In genomic region chr19:5687360-5688198, GRCh38 we compare ENCODE assay signal across 8 cellular contexts.
A peak's percentile ranks its signal among the peaks of the same experiment; 100 is the strongest.
DNase-seq lines count a peak whose midpoint lies in the region; ATAC-seq and TF ChIP-seq lines count a peak whose summit lies in the region.

No MANE protein-coding gene starts in this region.

- H3K9me3 ChIP-seq in SU-DHL-6 (ENCODE audit: insufficient read depth, low read length): no peaks in the 10 kb centered on the region

- no peaks in the 10 kb centered on the region; the same call in 1 of the 2 replicates for H3K36me3 ChIP-seq in SU-DHL-6 (ENCODE audit: low read length)

- H2AFZ ChIP-seq in SU-DHL-6 (ENCODE audit: low read depth, low read length, severe bottlenecking): no peak overlapping the region

- no peaks in the 10 kb centered on the region for H3K9me2 ChIP-seq in SU-DHL-6 (replicated peaks; ENCODE audit: insufficient read depth, low read length)

- ATAC-seq in HG03280 (IDR thresholded peaks at IDR 0.05; ENCODE audit: unreplicated experiment) (no peak), HG03025 (IDR thresholded peaks at IDR 0.05; ENCODE audit: low FRiP score, unreplicated experiment) (no peak)

- H3K4me3 ChIP-seq in GM12875 (ENCODE audit: low read depth, low read length): peak overlapping the region; percentile 18
- no peak overlapping the region for H3K4me3 ChIP-seq in SU-DHL-6 (ENCODE audit: insufficient read depth, low read length, poor library complexity, severe bottlenecking)
- peak overlapping the region; percentile 55 for H3K4me3 ChIP-seq in fibroblast of pulmonary artery (replicated peaks; ENCODE audit: low read depth, low read length)
- H3K4me3 ChIP-seq in retinal pigment epithelial cell (ENCODE audit: low read length): peak overlapping the region; percentile 14

- peaks cover 22% of the 10 kb centered on the region for H3F3A ChIP-seq in SU-DHL-6 (ENCODE audit: insufficient read depth)

- peaks cover 23% of the 10 kb centered on the region for H3K79me2 ChIP-seq in SU-DHL-6 (ENCODE audit: insufficient read depth, low read length)

- H3K27ac ChIP-seq in SU-DHL-6 (ENCODE audit: low read depth, low read length): no peak overlapping the region

- no peak for DNase-seq in fibroblast of pulmonary artery (ENCODE audit: low read depth)
- DNase-seq in retinal pigment epithelial cell (ENCODE audit: low read depth): no peak
- DNase-seq in SKM-1 (lab: John Stamatoyannopoulos, UW; ENCODE audit: unreplicated experiment): no peak
- no peak for DNase-seq in SIG-M5 treated with dmso at 0.1 percent for 504 hours (lab: John Stamatoyannopoulos, UW; ENCODE audit: unreplicated experiment)

- H3K27me3 ChIP-seq in SU-DHL-6 (ENCODE audit: low read length): no peaks in the 10 kb centered on the region

- H4K20me1 ChIP-seq in SU-DHL-6 (ENCODE audit: low read depth, low read length): no peaks in the 10 kb centered on the region

- H3K9ac ChIP-seq in SU-DHL-6 (ENCODE audit: low read length): no peak overlapping the region

- TF ChIP-seq CTCF in GM12875 (IDR thresholded peaks at IDR 0.05; ENCODE audit: borderline replicate concordance, insufficient read depth, low read depth, low read length): no peak
- peak; percentile 7 for TF ChIP-seq CTCF in SU-DHL-6 (IDR thresholded peaks at IDR 0.05; ENCODE audit: insufficient read depth, low read length, poor library complexity, severe bottlenecking)
- TF ChIP-seq CTCF in fibroblast of pulmonary artery (IDR thresholded peaks at IDR 0.05; ENCODE audit: low read length, missing control alignments): no peak
- TF ChIP-seq CTCF in retinal pigment epithelial cell (conservative IDR thresholded peaks at IDR 0.05; ENCODE audit: low read depth, low read length): no peak

- H3K4me2 ChIP-seq in SU-DHL-6 (ENCODE audit: low read depth, low read length, poor library complexity, severe bottlenecking): peak overlapping the region; percentile 75
